Comparison of ENCODE assay signal across 15 cellular contexts in genomic region chr9:96649620-96650323, GRCh38. TPM values are rescaled to one million over a fixed set of nuclear protein-coding genes. Genes with fewer than 3 reads are reported as not detected.
DNase-seq lines count a peak whose midpoint lies in the region; ATAC-seq, FAIRE-seq and TF ChIP-seq lines count a peak whose summit lies in the region.
"Had no signal": no experiment of that assay in that cellular context is flagged by ENCODE, and none has a peak within 500 bp of the region (broad histone marks: within the 10 kb centered on the region; RNA-seq: fewer than 3 reads in every experiment).

No MANE protein-coding gene starts in this region.

- H3K4me3 ChIP-seq in AG10803 (ENCODE audit: low read length) (no peak overlapping the region), Caco-2 (ENCODE audit: low read depth, low read length) (no peak overlapping the region)
- H3K4me3 ChIP-seq: BLaER1 had no signal

- BruUV-seq in Caco-2 (replicated peaks; lab: Mats Ljungman, UMichigan), result no TSS peak

- H3K27me3 Mint-ChIP-seq in Caco-2 (ENCODE audit: insufficient read depth, unreplicated experiment), result no peaks in the 10 kb centered on the region
- H3K27me3 Mint-ChIP-seq in effector memory CD8-positive, alpha-beta T cell, result no peaks in the 10 kb centered on the region
- peaks cover 3% of the 10 kb centered on the region for H3K27me3 Mint-ChIP-seq in nephron (ENCODE audit: low read depth)
- no peaks in the 10 kb centered on the region for H3K27me3 Mint-ChIP-seq in natural killer cell treated with Interleukin-12 subunit alpha and Interleukin-12 subunit beta and Interleukin-15 and Interleukin-18, amount 100 ng/mL, for 72 hours

- H3K9me3 Mint-ChIP-seq in Caco-2 (ENCODE audit: unreplicated experiment) (no peaks in the 10 kb centered on the region), nephron (no peaks in the 10 kb centered on the region)
- H3K9me3 Mint-ChIP-seq in effector memory CD8-positive, alpha-beta T cell, result no peaks in the 10 kb centered on the region
- H3K9me3 Mint-ChIP-seq in natural killer cell treated with Interleukin-12 subunit alpha and Interleukin-12 subunit beta and Interleukin-15 and Interleukin-18, amount 100 ng/mL, for 72 hours, result no peaks in the 10 kb centered on the region
- H3K9me3 Mint-ChIP-seq: H9 had no signal

- no peaks in the 10 kb centered on the region for H3K4me1 ChIP-seq in Caco-2

- H3K27ac Mint-ChIP-seq in Caco-2 (ENCODE audit: unreplicated experiment), result peak overlapping the region; percentile 30
- peak overlapping the region; percentile 2 to 45 for H3K27ac Mint-ChIP-seq in effector memory CD8-positive, alpha-beta T cell
- peak overlapping the region; percentile 1 to 37 (median 6) for H3K27ac Mint-ChIP-seq in nephron
- no peak overlapping the region for H3K27ac Mint-ChIP-seq in natural killer cell treated with Interleukin-12 subunit alpha and Interleukin-12 subunit beta and Interleukin-15 and Interleukin-18, amount 100 ng/mL, for 72 hours
- H3K27ac Mint-ChIP-seq: H9 had no signal

- no peak for ATAC-seq in effector memory CD8-positive, alpha-beta T cell (replicated peaks)
- no peak for ATAC-seq in natural killer cell treated with Interleukin-12 subunit alpha and Interleukin-12 subunit beta and Interleukin-15 and Interleukin-18, amount 100 ng/mL, for 72 hours

- H3K27me3 ChIP-seq in Caco-2 (replicated peaks; ENCODE audit: control insufficient read depth, insufficient read depth, low read length), result no peaks in the 10 kb centered on the region
- H3K27me3 ChIP-seq: BLaER1 had no signal

- H3K4me3 Mint-ChIP-seq in Caco-2 (ENCODE audit: unreplicated experiment), result no peak overlapping the region
- no peak overlapping the region for H3K4me3 Mint-ChIP-seq in effector memory CD8-positive, alpha-beta T cell
- H3K4me3 Mint-ChIP-seq in nephron, result no peak overlapping the region
- H3K4me3 Mint-ChIP-seq in natural killer cell treated with Interleukin-12 subunit alpha and Interleukin-12 subunit beta and Interleukin-15 and Interleukin-18, amount 100 ng/mL, for 72 hours, result no peak overlapping the region
- H3K4me3 Mint-ChIP-seq: H9 had no signal

- TF ChIP-seq CTCF in AG10803 (conservative IDR thresholded peaks at IDR 0.05; ENCODE audit: low read length) (no peak), Caco-2 (IDR thresholded peaks at IDR 0.05; ENCODE audit: insufficient read depth in 1 of 2, low read depth in 1 of 2, low read length in 1 of 2, severe bottlenecking in 1 of 2, unreplicated experiment in 1 of 2) (no peak), nephron (IDR thresholded peaks at IDR 0.05; ENCODE audit: unreplicated experiment in 3 of 3) (no peak)

- CTCF ChIA-PET in Caco-2 (lab: Charles Lee), result no interaction called here

- FAIRE-seq in GM12892 (lab: Jason Lieb, UNC), result no peak

- TF ChIP-seq POLR2A in GM12892 (IDR thresholded peaks at IDR 0.05; ENCODE audit: low read depth, low read length), result no peak

- no peaks in the 10 kb centered on the region; the same call in 1 of the 2 replicates for H3K36me3 ChIP-seq in Caco-2 (ENCODE audit: control insufficient read depth, insufficient read depth, low read length)

- intact Hi-C loops in Caco-2 (cut with micrococcal nuclease; ENCODE audit: unreplicated experiment), result loop anchor here (5.0 kb wide), 2 partner anchors 207 to 322 kb away; no protein-coding TSS in a partner anchor

- no peaks in the 10 kb centered on the region for H3K9me3 ChIP-seq in Caco-2
- H3K9me3 ChIP-seq: BLaER1 had no signal

- POLR2A ChIA-PET in Caco-2 (lab: Charles Lee), result no interaction called here

- peak; percentile 19 for DNase-seq in AG10803 (ENCODE audit: low read depth)
- no peak for DNase-seq in Caco-2
- DNase-seq in effector memory CD8-positive, alpha-beta T cell, result no peak
- DNase-seq in natural killer cell treated with Interleukin-12 subunit alpha and Interleukin-12 subunit beta and Interleukin-15 and Interleukin-18, amount 100 ng/mL, for 72 hours (ENCODE audit: low spot score), result no peak
- DNase-seq in NCI-H524 treated with DMSO at 0.1 percent for 48 hours (lab: John Stamatoyannopoulos, UW), result no peak
- DNase-seq in SK-N-DZ (ENCODE audit: low spot score), result no peak
- no peak for DNase-seq in GM12892 (ENCODE audit: insufficient read length)
- DNase-seq: H9, MV-4-11, NCI-H1436 treated with DMSO at 0.1 percent for 48 hours, NCI-H2081 treated with DMSO at 0.1 percent for 48 hours, NCI-H2227 treated with DMSO at 0.1 percent for 48 hours, NCI-H526 had no signal

- peaks cover 71% of the 10 kb centered on the region for H3K36me3 Mint-ChIP-seq in Caco-2 (ENCODE audit: insufficient read depth, unreplicated experiment)
- H3K36me3 Mint-ChIP-seq in effector memory CD8-positive, alpha-beta T cell (ENCODE audit: insufficient read depth), result peaks cover 57% of the 10 kb centered on the region
- peaks cover 23% of the 10 kb centered on the region for H3K36me3 Mint-ChIP-seq in nephron (ENCODE audit: low read depth)
- peaks cover 13% of the 10 kb centered on the region for H3K36me3 Mint-ChIP-seq in natural killer cell treated with Interleukin-12 subunit alpha and Interleukin-12 subunit beta and Interleukin-15 and Interleukin-18, amount 100 ng/mL, for 72 hours

- H3K4me1 Mint-ChIP-seq in Caco-2 (ENCODE audit: low read depth, unreplicated experiment) (peaks cover 13% of the 10 kb centered on the region), nephron (peaks cover 15% of the 10 kb centered on the region)
- peaks cover 8 to 11% of the 10 kb centered on the region in 2 donors for H3K4me1 Mint-ChIP-seq in effector memory CD8-positive, alpha-beta T cell (ENCODE audit: low read depth in 2 of 2)
- peaks cover 15 to 18% of the 10 kb centered on the region in 2 donors for H3K4me1 Mint-ChIP-seq in natural killer cell treated with Interleukin-12 subunit alpha and Interleukin-12 subunit beta and Interleukin-15 and Interleukin-18, amount 100 ng/mL, for 72 hours (ENCODE audit: low read depth in 2 of 2)

RNA-seq across cellular contexts. Expression of gene PRXL2C, which starts 5.3 kb away (rescaled TPM):
- total RNA-seq in Caco-2 (2022), result 26.3 and 35.4 TPM in 2 replicates
- 1 to 10 TPM; 2.5 to 4.8 TPM for total RNA-seq in natural killer cell treated with Interleukin-12 subunit alpha and Interleukin-12 subunit beta and Interleukin-15 and Interleukin-18, amount 100 ng/mL, for 72 hours
- polyA plus RNA-seq in SK-N-DZ (2014; cell fraction: cytosol; rRNA removed), result 1.4 and 2.5 TPM in 2 replicates
- polyA plus RNA-seq in SK-N-DZ (2014; cell fraction: nucleus; rRNA removed), result 0.77 and 0.90 TPM in 2 replicates
- polyA plus RNA-seq in GM12892 (2012; ENCODE audit: missing spikeins), result 3.9 TPM

RNA-seq across cellular contexts. Expression of gene CDC14B, which starts 30.1 kb away (rescaled TPM):
- total RNA-seq in Caco-2 (2022), result 81.4 and 82.3 TPM in 2 replicates
- 1 to 10 TPM in 1 of 2 donors, under 1 TPM in 1; 0.45 to 3.1 TPM for total RNA-seq in natural killer cell treated with Interleukin-12 subunit alpha and Interleukin-12 subunit beta and Interleukin-15 and Interleukin-18, amount 100 ng/mL, for 72 hours
- 6.6 and 6.7 TPM in 2 replicates for polyA plus RNA-seq in SK-N-DZ (2014; cell fraction: cytosol; rRNA removed)
- polyA plus RNA-seq in SK-N-DZ (2014; cell fraction: nucleus; rRNA removed), result 6.7 and 7.0 TPM in 2 replicates
- polyA plus RNA-seq in GM12892 (2012; ENCODE audit: missing spikeins), result 0.74 TPM

Comparison
In these comparisons a context has a peak if more than half of its experiments do, and no peak if none do; other contexts are left out.
1. H3K27ac Mint-ChIP-seq: peak in Caco-2 (single experiment), effector memory CD8-positive, alpha-beta T cell (2 of 2) and nephron (3 of 3); none in natural killer cell treated with Interleukin-12 subunit alpha and Interleukin-12 subunit beta and Interleukin-15 and Interleukin-18, amount 100 ng/mL, for 72 hours (0 of 2).
2. RNA of gene CDC14B, which starts 30.1 kb away (total RNA-seq): 81.4 to 82.3 TPM in Caco-2; 0.45 to 3.1 TPM in natural killer cell treated with Interleukin-12 subunit alpha and Interleukin-12 subunit beta and Interleukin-15 and Interleukin-18, amount 100 ng/mL, for 72 hours; every median in the first group is over 10 times any median in the second.